Comparison of ENCODE assay signal across 12 cellular contexts in genomic region chr15:41966920-41967465, GRCh38. TPM values are rescaled to one million over a fixed set of nuclear protein-coding genes. Genes with fewer than 3 reads are reported as not detected.
DNase-seq lines count a peak whose midpoint lies in the region; ATAC-seq and TF ChIP-seq lines count a peak whose summit lies in the region.
"Had no signal": no experiment of that assay in that cellular context is flagged by ENCODE, and none has a peak within 500 bp of the region (broad histone marks: within the 10 kb centered on the region; RNA-seq: fewer than 3 reads in every experiment).

No MANE protein-coding gene starts in this region.

- no peaks in the 10 kb centered on the region for H3K36me3 ChIP-seq in neutrophil
- no peaks in the 10 kb centered on the region for H3K36me3 ChIP-seq in psoas muscle (ENCODE audit: insufficient read depth in 1 of 2, low read depth in 1 of 2)

- WGBS in psoas muscle, 3 donors, result 86 to 95% (median 94%) methylated on average over 3 of the region's 3 CpGs

- no peaks in the 10 kb centered on the region for H3K9me3 Mint-ChIP-seq in stimulated activated naive CD8-positive, alpha-beta T cell treated with anti-CD3 and anti-CD28 coated beads, Interleukin-15, Interleukin-2, amounts not matched to agents 100 ng/mL and 50 ng/mL, for 24 hours

- peak overlapping the region; percentile 17 for H3K27ac Mint-ChIP-seq in stimulated activated naive CD8-positive, alpha-beta T cell treated with anti-CD3 and anti-CD28 coated beads, Interleukin-15, Interleukin-2, amounts not matched to agents 100 ng/mL and 50 ng/mL, for 24 hours

- no peak overlapping the region for H3K4me3 Mint-ChIP-seq in stimulated activated naive CD8-positive, alpha-beta T cell treated with anti-CD3 and anti-CD28 coated beads, Interleukin-15, Interleukin-2, amounts not matched to agents 100 ng/mL and 50 ng/mL, for 24 hours

- TF ChIP-seq CTCF in neutrophil (IDR thresholded peaks at IDR 0.05), result no peak
- TF ChIP-seq CTCF in psoas muscle (IDR thresholded peaks at IDR 0.05), result no peak

- no peak for ATAC-seq in stimulated activated naive CD8-positive, alpha-beta T cell treated with anti-CD3 and anti-CD28 coated beads, Interleukin-15, Interleukin-2, amounts not matched to agents 100 U/mL and 50 U/mL, for 24 hours
- ATAC-seq in GM21723 (IDR thresholded peaks at IDR 0.05; ENCODE audit: unreplicated experiment), result no peak
- ATAC-seq in psoas muscle, result no peak

- DNase-seq in stimulated activated naive CD8-positive, alpha-beta T cell treated with anti-CD3 and anti-CD28 coated beads, Interleukin-15, Interleukin-2, amounts not matched to agents 100 U/mL and 50 U/mL, for 24 hours, result no peak
- DNase-seq in caudate nucleus (lab: John Stamatoyannopoulos, UW), result no peak
- no peak for DNase-seq in NCI-H345 treated with DMSO at 0.1 percent for 48 hours (lab: John Stamatoyannopoulos, UW; ENCODE audit: unreplicated experiment)
- DNase-seq in psoas muscle, result no peak
- DNase-seq in islet precursor cell, result no peak
- DNase-seq: NCI-H345 had no signal

- intact Hi-C loops in psoas muscle (cut with DNase I), result loop anchor here in 1 of 2 donors (5.0 kb wide), 1 partner anchor 140 kb away; the partner anchor contains the start of gene JMJD7

- peaks cover 58% of the 10 kb centered on the region for H3K4me1 Mint-ChIP-seq in stimulated activated naive CD8-positive, alpha-beta T cell treated with anti-CD3 and anti-CD28 coated beads, Interleukin-15, Interleukin-2, amounts not matched to agents 100 ng/mL and 50 ng/mL, for 24 hours (ENCODE audit: low read depth)

- peak overlapping the region in 1 of 2 experiments; percentile 39 for H3K4me3 ChIP-seq in neutrophil (ENCODE audit: low read depth in 1 of 2, low read length in 1 of 2)
- no peak overlapping the region for H3K4me3 ChIP-seq in psoas muscle

- peak overlapping the region; percentile 31 for H3K27ac ChIP-seq in caudate nucleus (ENCODE audit: low read depth, low read length)
- peak overlapping the region; percentile 85 for H3K27ac ChIP-seq in neutrophil
- H3K27ac ChIP-seq in psoas muscle, result no peak overlapping the region

- H3K27me3 Mint-ChIP-seq in stimulated activated naive CD8-positive, alpha-beta T cell treated with anti-CD3 and anti-CD28 coated beads, Interleukin-15, Interleukin-2, amounts not matched to agents 100 ng/mL and 50 ng/mL, for 24 hours, result no peaks in the 10 kb centered on the region

- H3K9me3 ChIP-seq in neutrophil, result no peaks in the 10 kb centered on the region
- H3K9me3 ChIP-seq in psoas muscle, result no peaks in the 10 kb centered on the region

- H3K27me3 ChIP-seq in neutrophil (no peaks in the 10 kb centered on the region), psoas muscle (ENCODE audit: insufficient read depth in 3 of 3, low read length in 2 of 3) (no peaks in the 10 kb centered on the region)

- H3K4me1 ChIP-seq in neutrophil (ENCODE audit: control insufficient read depth in 1 of 2, insufficient read depth in 1 of 2, low read depth in 1 of 2, low read length in 1 of 2) (peaks cover 57 to 58% of the 10 kb centered on the region in 2 experiments), psoas muscle (peaks cover 19% of the 10 kb centered on the region)

- peaks cover 12% of the 10 kb centered on the region for H3K36me3 Mint-ChIP-seq in stimulated activated naive CD8-positive, alpha-beta T cell treated with anti-CD3 and anti-CD28 coated beads, Interleukin-15, Interleukin-2, amounts not matched to agents 100 ng/mL and 50 ng/mL, for 24 hours (ENCODE audit: low read depth)

RNA-seq across cellular contexts. Expression of gene EHD4, which starts 5.4 kb away (rescaled TPM):
- 1 to 10 TPM; 5.3 to 9.6 (median 6.3) TPM for total RNA-seq in psoas muscle
- polyA plus RNA-seq in psoas muscle, result 1 to 10 TPM; 1.7 to 4.8 (median 2.2) TPM

RNA-seq across cellular contexts. Expression of gene PLA2G4E, which starts 53.8 kb away (rescaled TPM):
- total RNA-seq in psoas muscle, result under 1 TPM in 3 of 4 donors, not detected in 1; 0.08 to 0.34 (median 0.24) TPM
- under 1 TPM in 2 of 3 donors, not detected in 1; 0.01 to 0.07 TPM for polyA plus RNA-seq in psoas muscle
- total RNA-seq: myocyte, subcutaneous adipose tissue had no signal
- polyA plus RNA-seq: adipose tissue had no signal
